21 cellular contexts compared by ENCODE assay signal in the genomic region with DNA sequence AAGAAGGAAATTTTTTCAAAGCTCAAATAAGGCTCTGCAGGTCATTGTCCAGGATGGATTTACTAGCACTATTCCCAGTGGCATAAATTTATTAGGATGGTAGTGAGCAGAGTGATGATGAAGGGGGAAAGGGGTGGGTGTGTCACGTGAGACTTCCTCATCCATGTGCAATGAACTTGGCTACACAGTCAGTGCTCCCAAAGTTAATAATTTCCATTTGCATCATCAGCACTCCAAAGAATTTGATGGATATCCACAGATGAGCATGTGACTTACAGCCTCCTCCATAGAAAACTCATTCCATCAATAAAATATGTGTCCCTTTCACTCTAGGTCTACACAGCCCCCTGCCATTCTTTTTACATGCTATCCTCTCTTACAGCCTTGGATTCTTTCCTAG.
"Had no signal": no experiment of that assay in that cellular context is flagged by ENCODE, and none has a peak within 500 bp of the region (broad histone marks: within the 10 kb centered on the region; RNA-seq: fewer than 3 reads in every experiment).

No MANE protein-coding gene starts in this region.

- H3K4me3 ChIP-seq: K562, SJSA1, SK-N-MC had no signal

- ATAC-seq: HepG2, K562 had no signal

- DNase-seq: Kasumi-1, MM.1S, NCI-H1092 treated with DMSO at 0.1 percent for 48 hours, NCI-H1436, NCI-H187, NCI-H2029, NCI-H2081 treated with DMSO at 0.1 percent for 48 hours, NCI-H2171, NCI-H226, NCI-H446, NCI-H510A, NCI-H524 treated with DMSO at 0.1 percent for 48 hours, NCI-H69, NCI-H774, Right ventricle myocardium superior, RPMI8226, SIG-M5 had no signal
